Comparison of ENCODE assay signal across 20 cellular contexts in the genomic region with DNA sequence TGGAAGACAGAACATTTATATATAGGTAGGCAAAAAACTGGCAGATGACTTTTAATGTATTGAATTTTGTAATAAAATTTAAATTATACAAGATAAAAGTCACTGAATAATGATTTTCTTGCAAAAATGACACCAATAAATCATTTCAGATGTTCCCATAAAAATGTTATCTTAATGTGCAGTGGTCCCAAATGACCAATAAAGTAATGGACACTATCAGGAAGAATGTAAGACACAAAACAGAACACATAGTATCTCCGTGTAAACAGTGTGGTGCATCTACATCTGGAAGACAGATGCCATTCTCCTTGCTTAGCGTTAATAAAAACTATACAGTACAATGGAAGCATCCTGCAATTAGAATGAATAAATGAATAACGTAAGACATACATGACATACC. TPM values are rescaled to one million over a fixed set of nuclear protein-coding genes. Genes with fewer than 3 reads are reported as not detected.
"Had no signal": no experiment of that assay in that cellular context is flagged by ENCODE, and none has a peak within 500 bp of the region (broad histone marks: within the 10 kb centered on the region; RNA-seq: fewer than 3 reads in every experiment).

No MANE protein-coding gene starts in this region.

- H3K4me3 Mint-ChIP-seq: natural killer cell, neural crest cell had no signal

- H3K36me3 ChIP-seq: colonic mucosa, gastroesophageal sphincter, stomach, thoracic aorta, transverse colon had no signal

- H3K36me3 Mint-ChIP-seq: natural killer cell had no signal

- H3K27ac Mint-ChIP-seq: natural killer cell had no signal

- DNase-seq: colonic mucosa; dermis blood vessel endothelial cell; erythroblast; glutamatergic neuron; islet precursor cell; mammary epithelial cell; mucosa of descending colon; natural killer cell; posterior cingulate gyrus; stimulated activated naive CD4-positive, alpha-beta T cell; stomach; substantia nigra; transverse colon had no signal

- ATAC-seq: gastroesophageal sphincter, left lobe of liver, mucosa of descending colon, natural killer cell, sciatic nerve had no signal

- H3K27me3 ChIP-seq: colonic mucosa, gastroesophageal sphincter, stomach, transverse colon had no signal

- H3K4me1 ChIP-seq: colonic mucosa had no signal

- H3K27ac ChIP-seq: colonic mucosa, stomach, thoracic aorta had no signal

- H3K9me3 Mint-ChIP-seq: natural killer cell, neural crest cell had no signal

- H3K4me1 Mint-ChIP-seq: natural killer cell had no signal

- H3K4me3 ChIP-seq: colonic mucosa, gastroesophageal sphincter, mucosa of descending colon, stomach, thoracic aorta, transverse colon had no signal

- H3K9me3 ChIP-seq: colonic mucosa, gastroesophageal sphincter, mucosa of descending colon, stomach, thoracic aorta, transverse colon had no signal

RNA-seq across cellular contexts. Expression of a gene that starts 41.5 kb away (rescaled TPM):
- total RNA-seq: endothelial cell of umbilical vein, natural killer cell, pulmonary artery endothelial cell had no signal
- polyA plus RNA-seq: endothelial cell of umbilical vein, mammary epithelial cell had no signal
